1 cellular context compared by ENCODE assay signal in the genomic region with DNA sequence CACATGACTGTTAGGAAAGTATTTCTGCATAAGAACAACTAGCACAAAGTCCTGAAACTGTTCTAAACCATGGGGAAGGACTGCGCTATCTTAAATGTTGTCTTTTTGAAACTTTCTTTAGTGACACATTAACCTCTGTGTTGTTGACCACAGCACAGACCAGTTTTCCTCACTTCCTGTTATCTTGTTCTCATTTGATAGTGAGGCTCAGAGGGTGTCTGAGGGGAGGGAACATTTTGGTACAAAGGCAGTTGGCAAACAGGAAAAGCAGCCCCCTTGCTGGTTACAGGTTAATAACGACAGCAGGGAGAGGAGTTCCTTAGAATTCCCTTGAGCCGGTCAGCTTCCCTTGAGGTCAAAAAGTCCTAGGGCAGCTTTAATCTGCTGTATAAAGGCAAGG.
TF ChIP-seq lines count a peak whose summit lies in the region.

No MANE protein-coding gene starts in this region.

TF ChIP-seq in HepG2, 621 proteins besides CTCF, POLR2A, EP300 and RAD21 (continued from another document):
- peak; percentile 72 for TF ChIP-seq PAXIP1 (CRISPR knock-in tag; conservative IDR thresholded peaks at IDR 0.05)
- peak; percentile 39; the same call in 1 of the 2 replicates for TF ChIP-seq GATAD2A (CRISPR knock-in tag; IDR thresholded peaks at IDR 0.05)
- TF ChIP-seq, protein P1, sequence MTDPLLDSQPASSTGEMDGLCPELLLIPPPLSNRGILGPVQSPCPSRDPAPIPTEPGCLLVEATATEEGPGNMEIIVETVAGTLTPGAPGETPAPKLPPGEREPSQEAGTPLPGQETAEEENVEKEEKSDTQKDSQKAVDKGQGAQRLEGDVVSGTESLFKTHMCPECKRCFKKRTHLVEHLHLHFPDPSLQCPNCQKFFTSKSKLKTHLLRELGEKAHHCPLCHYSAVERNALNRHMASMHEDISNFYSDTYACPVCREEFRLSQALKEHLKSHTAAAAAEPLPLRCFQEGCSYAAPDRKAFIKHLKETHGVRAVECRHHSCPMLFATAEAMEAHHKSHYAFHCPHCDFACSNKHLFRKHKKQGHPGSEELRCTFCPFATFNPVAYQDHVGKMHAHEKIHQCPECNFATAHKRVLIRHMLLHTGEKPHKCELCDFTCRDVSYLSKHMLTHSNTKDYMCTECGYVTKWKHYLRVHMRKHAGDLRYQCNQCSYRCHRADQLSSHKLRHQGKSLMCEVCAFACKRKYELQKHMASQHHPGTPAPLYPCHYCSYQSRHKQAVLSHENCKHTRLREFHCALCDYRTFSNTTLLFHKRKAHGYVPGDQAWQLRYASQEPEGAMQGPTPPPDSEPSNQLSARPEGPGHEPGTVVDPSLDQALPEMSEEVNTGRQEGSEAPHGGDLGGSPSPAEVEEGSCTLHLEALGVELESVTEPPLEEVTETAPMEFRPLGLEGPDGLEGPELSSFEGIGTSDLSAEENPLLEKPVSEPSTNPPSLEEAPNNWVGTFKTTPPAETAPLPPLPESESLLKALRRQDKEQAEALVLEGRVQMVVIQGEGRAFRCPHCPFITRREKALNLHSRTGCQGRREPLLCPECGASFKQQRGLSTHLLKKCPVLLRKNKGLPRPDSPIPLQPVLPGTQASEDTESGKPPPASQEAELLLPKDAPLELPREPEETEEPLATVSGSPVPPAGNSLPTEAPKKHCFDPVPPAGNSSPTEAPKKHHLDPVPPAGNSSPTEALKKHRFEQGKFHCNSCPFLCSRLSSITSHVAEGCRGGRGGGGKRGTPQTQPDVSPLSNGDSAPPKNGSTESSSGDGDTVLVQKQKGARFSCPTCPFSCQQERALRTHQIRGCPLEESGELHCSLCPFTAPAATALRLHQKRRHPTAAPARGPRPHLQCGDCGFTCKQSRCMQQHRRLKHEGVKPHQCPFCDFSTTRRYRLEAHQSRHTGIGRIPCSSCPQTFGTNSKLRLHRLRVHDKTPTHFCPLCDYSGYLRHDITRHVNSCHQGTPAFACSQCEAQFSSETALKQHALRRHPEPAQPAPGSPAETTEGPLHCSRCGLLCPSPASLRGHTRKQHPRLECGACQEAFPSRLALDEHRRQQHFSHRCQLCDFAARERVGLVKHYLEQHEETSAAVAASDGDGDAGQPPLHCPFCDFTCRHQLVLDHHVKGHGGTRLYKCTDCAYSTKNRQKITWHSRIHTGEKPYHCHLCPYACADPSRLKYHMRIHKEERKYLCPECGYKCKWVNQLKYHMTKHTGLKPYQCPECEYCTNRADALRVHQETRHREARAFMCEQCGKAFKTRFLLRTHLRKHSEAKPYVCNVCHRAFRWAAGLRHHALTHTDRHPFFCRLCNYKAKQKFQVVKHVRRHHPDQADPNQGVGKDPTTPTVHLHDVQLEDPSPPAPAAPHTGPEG (CRISPR knock-in tag; IDR thresholded peaks at IDR 0.05) = no peak
- no peak for TF ChIP-seq ZMYM2 (CRISPR knock-in tag; IDR thresholded peaks at IDR 0.05)
- TF ChIP-seq ZNF335 (CRISPR knock-in tag; IDR thresholded peaks at IDR 0.05) = no peak
- no peak for TF ChIP-seq BCL6 (CRISPR knock-in tag; IDR thresholded peaks at IDR 0.05)
- no peak for TF ChIP-seq SOX13 (IDR thresholded peaks at IDR 0.05)
- peak in 1 of 2 experiments; percentile 29; a peak in 1 of 4 replicates for TF ChIP-seq SOX13 (CRISPR knock-in tag; conservative IDR thresholded peaks at IDR 0.05 in 1 of 2, IDR thresholded peaks at IDR 0.05 in 1 of 2)
- TF ChIP-seq HNF1B (CRISPR knock-in tag; IDR thresholded peaks at IDR 0.05) = peak; percentile 93
- peak; percentile 77; the same call in 1 of the 2 replicates for TF ChIP-seq AHDC1 (CRISPR knock-in tag; IDR thresholded peaks at IDR 0.05; ENCODE audit: borderline replicate concordance)
- 0 out of 2 replicates have a peak, but pooled peaks have one; percentile 37 for TF ChIP-seq SP5 (CRISPR knock-in tag; IDR thresholded peaks at IDR 0.05; ENCODE audit: borderline replicate concordance, low read depth)
- TF ChIP-seq CREB1 (IDR thresholded peaks at IDR 0.05) = no peak
- 0 out of 2 replicates have a peak, but pooled peaks have one; percentile 19 for TF ChIP-seq CREB1 (CRISPR knock-in tag; IDR thresholded peaks at IDR 0.05)
- TF ChIP-seq GTF2F1 (IDR thresholded peaks at IDR 0.05; ENCODE audit: low read length) = no peak
- no peak for TF ChIP-seq ISL2 (CRISPR knock-in tag; IDR thresholded peaks at IDR 0.05)
- 0 out of 2 replicates have a peak, but pooled peaks have one; percentile 28 for TF ChIP-seq ELF1 (CRISPR knock-in tag; IDR thresholded peaks at IDR 0.05)
- TF ChIP-seq FOXO1 (CRISPR knock-in tag; IDR thresholded peaks at IDR 0.05) = peak; percentile 28; the same call in 1 of the 2 replicates
- TF ChIP-seq FOXK1 (CRISPR knock-in tag; IDR thresholded peaks at IDR 0.05; ENCODE audit: borderline replicate concordance, low read depth) = 0 out of 2 replicates have a peak, but pooled peaks have one; percentile 33
- no peak for TF ChIP-seq SOX6 (IDR thresholded peaks at IDR 0.05)
- peak; percentile 60 for TF ChIP-seq SOX6 (CRISPR knock-in tag; IDR thresholded peaks at IDR 0.05)
- TF ChIP-seq, protein P2, sequence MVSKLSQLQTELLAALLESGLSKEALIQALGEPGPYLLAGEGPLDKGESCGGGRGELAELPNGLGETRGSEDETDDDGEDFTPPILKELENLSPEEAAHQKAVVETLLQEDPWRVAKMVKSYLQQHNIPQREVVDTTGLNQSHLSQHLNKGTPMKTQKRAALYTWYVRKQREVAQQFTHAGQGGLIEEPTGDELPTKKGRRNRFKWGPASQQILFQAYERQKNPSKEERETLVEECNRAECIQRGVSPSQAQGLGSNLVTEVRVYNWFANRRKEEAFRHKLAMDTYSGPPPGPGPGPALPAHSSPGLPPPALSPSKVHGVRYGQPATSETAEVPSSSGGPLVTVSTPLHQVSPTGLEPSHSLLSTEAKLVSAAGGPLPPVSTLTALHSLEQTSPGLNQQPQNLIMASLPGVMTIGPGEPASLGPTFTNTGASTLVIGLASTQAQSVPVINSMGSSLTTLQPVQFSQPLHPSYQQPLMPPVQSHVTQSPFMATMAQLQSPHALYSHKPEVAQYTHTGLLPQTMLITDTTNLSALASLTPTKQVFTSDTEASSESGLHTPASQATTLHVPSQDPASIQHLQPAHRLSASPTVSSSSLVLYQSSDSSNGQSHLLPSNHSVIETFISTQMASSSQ (IDR thresholded peaks at IDR 0.05; ENCODE audit: low read depth) = peak; percentile 78
- TF ChIP-seq, protein P2 (CRISPR knock-in tag; IDR thresholded peaks at IDR 0.05; ENCODE audit: borderline replicate concordance) = no peak
- TF ChIP-seq IKZF1 (IDR thresholded peaks at IDR 0.05) = no peak
- no peak for TF ChIP-seq ATAD3A (CRISPR knock-in tag; IDR thresholded peaks at IDR 0.05)
- TF ChIP-seq ZNF263 (CRISPR knock-in tag; IDR thresholded peaks at IDR 0.05) = no peak
- TF ChIP-seq GABPB1 (CRISPR knock-in tag; IDR thresholded peaks at IDR 0.05) = peak; percentile 67; the same call in 1 of the 2 replicates
- no peak for TF ChIP-seq HNRNPUL1 (IDR thresholded peaks at IDR 0.05; ENCODE audit: low read depth, low read length)
- no peak for TF ChIP-seq BHLHE40 (IDR thresholded peaks at IDR 0.05; ENCODE audit: low read length)
- TF ChIP-seq RFXAP (CRISPR knock-in tag; IDR thresholded peaks at IDR 0.05; ENCODE audit: borderline replicate concordance) = no peak
- TF ChIP-seq ZSCAN29 (CRISPR knock-in tag; conservative IDR thresholded peaks at IDR 0.05) = no peak
- TF ChIP-seq FOXP1 (IDR thresholded peaks at IDR 0.05) = no peak
- TF ChIP-seq FOXP1 (CRISPR knock-in tag; IDR thresholded peaks at IDR 0.05) = peak; percentile 84
- TF ChIP-seq MED1 (CRISPR knock-in tag; IDR thresholded peaks at IDR 0.05) = peak; percentile 57; the same call in 1 of the 2 replicates
TF ChIP-seq in HepG2: peak in this region for 23.
